ENCODE assay signal across 8 cellular contexts in the genomic region with DNA sequence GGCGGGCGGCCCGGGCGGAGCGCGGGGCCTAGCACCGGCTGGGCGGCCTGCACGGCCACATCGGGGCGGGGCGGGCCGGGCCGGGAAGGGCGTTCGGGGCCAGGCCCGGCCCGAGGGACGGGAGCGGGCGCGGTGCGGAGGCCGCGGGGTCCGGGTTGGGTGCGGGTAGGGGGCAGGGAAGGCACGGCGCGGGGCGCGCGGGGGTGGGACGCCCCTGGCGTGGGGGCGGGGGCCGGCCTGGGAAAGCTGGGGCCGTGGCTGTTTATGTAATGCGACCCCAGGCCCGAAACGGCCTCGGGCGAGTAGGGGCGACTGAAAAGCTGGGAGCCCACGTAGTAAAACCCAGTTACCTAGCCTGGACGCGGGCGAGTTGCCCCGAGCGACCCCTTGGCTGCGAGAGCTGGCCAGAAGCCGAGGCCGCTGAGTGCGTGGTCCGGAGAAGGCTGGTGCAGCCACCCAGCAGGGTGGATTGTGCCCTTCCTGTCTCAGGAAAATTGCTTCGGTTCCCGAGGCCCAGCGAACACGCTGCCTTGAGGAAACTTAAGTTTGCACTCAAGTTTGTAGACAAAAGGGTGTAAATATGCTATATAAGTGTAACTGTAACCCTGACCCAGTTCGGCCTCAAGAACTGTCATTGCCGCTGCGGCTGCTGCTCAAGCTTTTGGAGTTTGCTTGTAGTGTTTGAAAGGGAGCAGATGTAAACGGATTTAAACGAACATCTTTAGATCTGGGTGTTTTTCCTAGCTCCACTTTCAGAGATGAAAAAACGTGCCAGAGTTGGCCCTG. TPM values are rescaled to one million over a fixed set of nuclear protein-coding genes. Genes with fewer than 3 reads are reported as not detected.
DNase-seq lines count a peak whose midpoint lies in the region; ATAC-seq and TF ChIP-seq lines count a peak whose summit lies in the region.

No MANE protein-coding gene starts in this region.

- H3K79me2 ChIP-seq in hepatocyte, result peaks cover 75% of the 10 kb centered on the region

- peak overlapping the region; percentile 78 for H3K4me2 ChIP-seq in hepatocyte

- peak in 5 of 6 experiments; percentile 17 to 56 (median 31) for DNase-seq in stimulated activated naive CD4-positive, alpha-beta T cell (lab: John Stamatoyannopoulos, UW)
- no peak for DNase-seq in stimulated activated naive CD4-positive, alpha-beta T cell treated with Interleukin-2 at 50 U/mL for 16 hours (lab: John Stamatoyannopoulos, UW)
- DNase-seq in amygdala (lab: John Stamatoyannopoulos, UW), result peak in 35 of 56 donors; percentile 3 to 60 (median 30)
- DNase-seq in hepatocyte (ENCODE audit: low spot score), result peak; percentile 41
- peak; percentile 24 for DNase-seq in prostate gland (ENCODE audit: low spot score)
- no peak for DNase-seq in HPDE6-E6E7 (ENCODE audit: extremely low spot score)

- no peak for TF ChIP-seq POLR2A in prostate gland (IDR thresholded peaks at IDR 0.05)

- H3K4me3 ChIP-seq in hepatocyte (peak overlapping the region; percentile 46), prostate gland (peak overlapping the region; percentile 79 to 87)

- TF ChIP-seq CTCF in hepatocyte (IDR thresholded peaks at IDR 0.05; ENCODE audit: poor library complexity) (no peak), prostate gland (IDR thresholded peaks at IDR 0.05) (no peak)

- no peaks in the 10 kb centered on the region for H3K9me2 ChIP-seq in hepatocyte (replicated peaks; ENCODE audit: insufficient read depth)

- WGBS in hepatocyte (ENCODE audit: low lambda C conversion rate, missing lambda C conversion rate), result under 1% methylated on average over 29 of the region's 65 CpGs
- 2% methylated on average over 24 of the region's 65 CpGs for WGBS in prostate gland

- H2AFZ ChIP-seq in hepatocyte, result peak overlapping the region; percentile 84

- intact Hi-C loops in prostate gland (cut with DNase I), result loop anchor here (5.0 kb wide), 2 partner anchors 268 to 383 kb away; partner anchors contain the start of genes CASP6 and GAR1

- peak; percentile 45 for ATAC-seq in HG02885 (IDR thresholded peaks at IDR 0.05; ENCODE audit: poor library complexity, unreplicated experiment)

- peaks cover 51% of the 10 kb centered on the region for H4K20me1 ChIP-seq in hepatocyte (ENCODE audit: insufficient read depth, poor library complexity, severe bottlenecking)

- H3K27ac ChIP-seq in hepatocyte, result peak overlapping the region; percentile 98
- H3K27ac ChIP-seq in prostate gland, result peak overlapping the region; percentile 93 to 96

- H3K27me3 ChIP-seq in hepatocyte (no peaks in the 10 kb centered on the region), prostate gland (replicated peaks; ENCODE audit: insufficient read depth) (no peaks in the 10 kb centered on the region)

- H3K4me1 ChIP-seq in hepatocyte (ENCODE audit: insufficient read depth) (peaks cover 25% of the 10 kb centered on the region), prostate gland (replicated peaks) (peaks cover 10% of the 10 kb centered on the region)

- H3K36me3 ChIP-seq in hepatocyte (replicated peaks; ENCODE audit: insufficient read depth, low read depth) (no peaks in the 10 kb centered on the region), prostate gland (no peaks in the 10 kb centered on the region)

- H3K9me3 ChIP-seq in hepatocyte (ENCODE audit: low read depth), result no peaks in the 10 kb centered on the region
- H3K9me3 ChIP-seq in prostate gland, result no peaks in the 10 kb centered on the region

TF ChIP-seq in PFSK-1, 5 proteins besides CTCF, POLR2A, EP300 and RAD21:
- TF ChIP-seq SIN3A (IDR thresholded peaks at IDR 0.05; ENCODE audit: borderline replicate concordance, insufficient read depth, low read length) (0 out of 2 replicates have a peak, but pooled peaks have one; percentile 18), FOXP2 (optimal IDR thresholded peaks at IDR 0.05; ENCODE audit: borderline replicate concordance, extremely low read depth, extremely low read length, insufficient read depth) (no peak)
TF ChIP-seq in PFSK-1: peak in this region for 1.

RNA-seq across cellular contexts. Expression of gene SEC24B, which starts 0.6 kb away (rescaled TPM):
- polyA plus RNA-seq in PFSK-1 (2012; ENCODE audit: insufficient read length, low read depth), result 12.3 TPM
- total RNA-seq in hepatocyte, result 28.3 and 29.3 TPM in 2 replicates
- polyA plus RNA-seq in hepatocyte, result 17.2 TPM in 2 replicates
- total RNA-seq in prostate gland, result 10 to 100 TPM; 27.6 to 44.1 TPM

Comparison
In these comparisons a context has a peak if more than half of its experiments do, and no peak if none do; other contexts are left out.
1. DNase-seq: peak in stimulated activated naive CD4-positive, alpha-beta T cell (5 of 6), amygdala (35 of 56), hepatocyte (single experiment) and prostate gland (single experiment); none in stimulated activated naive CD4-positive, alpha-beta T cell treated with Interleukin-2 at 50 U/mL for 16 hours (single experiment) and HPDE6-E6E7 (single experiment).